8 cellular contexts compared by ENCODE assay signal in the genomic region with DNA sequence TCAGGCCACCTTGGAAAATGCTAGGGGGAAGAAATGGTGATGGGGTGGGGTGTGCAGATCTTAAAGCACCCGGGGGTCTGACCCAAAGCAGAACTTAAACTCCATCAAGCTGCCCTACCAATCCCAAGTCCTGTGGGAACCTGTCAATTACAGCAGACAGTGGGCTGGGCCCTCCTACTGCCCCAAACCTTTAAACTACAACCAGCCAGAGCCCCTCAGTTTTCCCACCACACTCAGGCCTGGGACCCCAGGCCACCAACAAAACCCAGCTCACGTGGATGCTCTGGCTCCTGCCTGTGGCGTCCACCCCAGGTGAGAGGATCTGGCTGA. TPM values are rescaled to one million over a fixed set of nuclear protein-coding genes. Genes with fewer than 3 reads are reported as not detected.
DNase-seq lines count a peak whose midpoint lies in the region; ATAC-seq and TF ChIP-seq lines count a peak whose summit lies in the region.

No MANE protein-coding gene starts in this region.

- H3K4ac ChIP-seq in trophoblast cell (ENCODE audit: low read depth, low read length): peak overlapping the region; percentile 42

- H3K27ac Mint-ChIP-seq in CD8-positive, alpha-beta memory T cell: peak overlapping the region; percentile 67 to 96 (median 90)

- H4K12ac ChIP-seq in trophoblast cell (ENCODE audit: low read depth, low read length): no peak overlapping the region

- no TSS peak for BruUV-seq in Panc1 (replicated peaks; lab: Mats Ljungman, UMichigan)

- no peak overlapping the region for H3K4me3 ChIP-seq in CD8-positive, alpha-beta memory T cell (ENCODE audit: low read length)
- H3K4me3 ChIP-seq in Panc1 (ENCODE audit: low read depth in 2 of 2, low read length in 2 of 2) (peak overlapping the region; percentile 54 to 65), esophagus (ENCODE audit: low read depth in 1 of 2, low read length in 2 of 2) (no peak overlapping the region), trophoblast cell (ENCODE audit: low read depth, low read length) (no peak overlapping the region), HAP-1 (no peak overlapping the region)

- peak overlapping the region; percentile 38 for H3K18ac ChIP-seq in trophoblast cell (ENCODE audit: low read length)

- no peak overlapping the region for H3K23ac ChIP-seq in trophoblast cell (ENCODE audit: low read length)

- H3K79me2 ChIP-seq in trophoblast cell (ENCODE audit: control insufficient read depth, insufficient read depth, low read length, poor library complexity): peaks cover 10% of the 10 kb centered on the region

- 59 to 69% methylated on average over 3 of the region's 3 CpGs for WGBS in esophagus, 2 donors
- no CpG with 5 or more reads among the region's 3 CpGs for WGBS in trophoblast cell (ENCODE audit: extremely low coverage, insufficient coverage, insufficient read length)

- H3K79me1 ChIP-seq in trophoblast cell (ENCODE audit: low read length): peaks cover 20% of the 10 kb centered on the region

- intact Hi-C loops in Panc1 (cut with micrococcal nuclease; ENCODE audit: unreplicated experiment): no loop called here

- peaks cover 17% of the 10 kb centered on the region for H3K4me1 ChIP-seq in CD8-positive, alpha-beta memory T cell (ENCODE audit: insufficient read depth, low read length)
- H3K4me1 ChIP-seq in Panc1 (ENCODE audit: control insufficient read depth, insufficient read depth, low read length): peaks cover 37% of the 10 kb centered on the region
- H3K4me1 ChIP-seq in esophagus (ENCODE audit: control insufficient read depth in 2 of 2, insufficient read depth in 2 of 2, low read length in 1 of 2): peaks cover 4 to 20% of the 10 kb centered on the region in 2 donors
- peaks cover 22 to 28% of the 10 kb centered on the region in 2 experiments for H3K4me1 ChIP-seq in trophoblast cell (ENCODE audit: control insufficient read depth in 1 of 2, insufficient read depth in 2 of 2, low read length in 2 of 2)
- peaks cover 20% of the 10 kb centered on the region for H3K4me1 ChIP-seq in HAP-1

- H3K27me3 ChIP-seq in CD8-positive, alpha-beta memory T cell (ENCODE audit: insufficient read depth, low read length, poor library complexity, severe bottlenecking): no peaks in the 10 kb centered on the region
- no peaks in the 10 kb centered on the region for H3K27me3 ChIP-seq in Panc1 (ENCODE audit: control insufficient read depth, insufficient read depth, low read length)
- no peaks in the 10 kb centered on the region for H3K27me3 ChIP-seq in esophagus (ENCODE audit: control insufficient read depth in 1 of 2, insufficient read depth in 2 of 2, low read length in 2 of 2)
- no peaks in the 10 kb centered on the region for H3K27me3 ChIP-seq in trophoblast cell (ENCODE audit: insufficient read depth, low read length)
- no peaks in the 10 kb centered on the region for H3K27me3 ChIP-seq in HAP-1 (ENCODE audit: low read depth)

- peak overlapping the region; percentile 48 for H4K91ac ChIP-seq in trophoblast cell (ENCODE audit: low read depth, low read length)

- TF ChIP-seq CTCF in Panc1 (IDR thresholded peaks at IDR 0.05): no peak

- H3K36me3 ChIP-seq in CD8-positive, alpha-beta memory T cell (ENCODE audit: insufficient read depth, low read length): no peaks in the 10 kb centered on the region
- H3K36me3 ChIP-seq in Panc1 (ENCODE audit: control insufficient read depth, insufficient read depth, low read length) (no peaks in the 10 kb centered on the region), esophagus (ENCODE audit: control insufficient read depth in 2 of 2, insufficient read depth in 2 of 2, low read length in 1 of 2) (no peaks in the 10 kb centered on the region), trophoblast cell (ENCODE audit: control insufficient read depth in 1 of 2, insufficient read depth in 2 of 2, low read length in 2 of 2) (no peaks in the 10 kb centered on the region), HAP-1 (replicated peaks) (no peaks in the 10 kb centered on the region)

- peak overlapping the region; percentile 11 for H2BK5ac ChIP-seq in trophoblast cell (ENCODE audit: low read depth, low read length, poor library complexity)

- peak overlapping the region; percentile 57 for H3K27ac ChIP-seq in CD8-positive, alpha-beta memory T cell (ENCODE audit: low read depth, low read length)
- peak overlapping the region; percentile 83 for H3K27ac ChIP-seq in Panc1 (ENCODE audit: low read length)
- peak overlapping the region; percentile 98 to 99 for H3K27ac ChIP-seq in esophagus (ENCODE audit: low read depth in 2 of 2, low read length in 1 of 2)
- peak overlapping the region; percentile 23 for H3K27ac ChIP-seq in trophoblast cell (ENCODE audit: low read depth, low read length)

- ATAC-seq in Panc1 (no peak), HG02642 (IDR thresholded peaks at IDR 0.05; ENCODE audit: poor library complexity, unreplicated experiment) (no peak)

- POLR2A ChIA-PET in CD8-positive, alpha-beta memory T cell (lab: Charles Lee): interaction anchor here (0.9 to 2.7 kb wide), 4 partner anchors 8 to 37 kb away, joined by 3 to 14 read pairs (median 8); no protein-coding TSS in a partner anchor
- POLR2A ChIA-PET in Panc1 (lab: Charles Lee): interaction anchor here (0.5 to 0.6 kb wide), 3 partner anchors 18 to 81 kb away, joined by 3 read pairs; no protein-coding TSS in a partner anchor

- H3K4me1 Mint-ChIP-seq in CD8-positive, alpha-beta memory T cell: peaks cover 23 to 38% (median 26%) of the 10 kb centered on the region in 3 donors

- peak overlapping the region; percentile 1 for H2AK5ac ChIP-seq in trophoblast cell (ENCODE audit: low read length)

- H3K27me3 Mint-ChIP-seq in CD8-positive, alpha-beta memory T cell: peaks cover 0 to 4% of the 10 kb centered on the region in 2 donors

- H4K8ac ChIP-seq in trophoblast cell (ENCODE audit: low read depth, low read length): no peak overlapping the region

- H2BK120ac ChIP-seq in trophoblast cell (ENCODE audit: insufficient read depth, low read length, poor library complexity): no peak overlapping the region

- H2BK12ac ChIP-seq in trophoblast cell (ENCODE audit: low read length): peak overlapping the region; percentile 51

- in situ Hi-C loops in Panc1 (cut with HindIII; ENCODE audit: low pct_unique_long_range_greater_than_20kb, low sequenced_read_pairs): no loop called here
- in situ Hi-C loops in HAP-1 (cut with MboI; ENCODE audit: low sequenced_read_pairs): no loop called here

- H3K4me2 ChIP-seq in trophoblast cell (ENCODE audit: low read length): no peak overlapping the region

- no peak for DNase-seq in CD8-positive, alpha-beta memory T cell
- DNase-seq in Panc1 (ENCODE audit: low read depth, low spot score) (no peak), trophoblast cell (no peak), HAP-1 (ENCODE audit: low spot score in 2 of 2) (no peak), NCI-H128 (lab: John Stamatoyannopoulos, UW; ENCODE audit: unreplicated experiment) (no peak), SHP77 (lab: John Stamatoyannopoulos, UW) (no peak)

- H3K9ac ChIP-seq in trophoblast cell (ENCODE audit: low read length): no peak overlapping the region

- CTCF ChIA-PET in CD8-positive, alpha-beta memory T cell (lab: Charles Lee): interaction anchor here (1.4 to 9.7 kb wide), 7 partner anchors 9 to 60 kb away, joined by 3 to 211 read pairs (median 7); no protein-coding TSS in a partner anchor
- CTCF ChIA-PET in Panc1 (lab: Charles Lee): interaction anchor here (1.0 to 5.6 kb wide), 2 partner anchors 29 to 42 kb away, joined by 3 to 97 read pairs; no protein-coding TSS in a partner anchor

- peak overlapping the region; percentile 34 to 93 (median 88) for H3K4me3 Mint-ChIP-seq in CD8-positive, alpha-beta memory T cell

- peaks cover 0 to 2% (median 0%) of the 10 kb centered on the region in 3 donors for H3K36me3 Mint-ChIP-seq in CD8-positive, alpha-beta memory T cell

- no peaks in the 10 kb centered on the region for H3K9me3 Mint-ChIP-seq in CD8-positive, alpha-beta memory T cell

- H2AFZ ChIP-seq in trophoblast cell (ENCODE audit: insufficient read depth, low read length, poor library complexity): no peak overlapping the region

- no peaks in the 10 kb centered on the region for H3K9me3 ChIP-seq in CD8-positive, alpha-beta memory T cell (ENCODE audit: low read length)
- no peaks in the 10 kb centered on the region for H3K9me3 ChIP-seq in Panc1 (ENCODE audit: control insufficient read depth, insufficient read depth, low read depth, low read length)
- H3K9me3 ChIP-seq in esophagus (ENCODE audit: control insufficient read depth in 2 of 2, insufficient read depth in 1 of 2, low read depth in 1 of 2, low read length in 1 of 2): no peaks in the 10 kb centered on the region
- no peaks in the 10 kb centered on the region for H3K9me3 ChIP-seq in trophoblast cell (ENCODE audit: insufficient read depth, low read depth, low read length)
- H3K9me3 ChIP-seq in HAP-1: no peaks in the 10 kb centered on the region

- peak overlapping the region; percentile 19 for H3K14ac ChIP-seq in trophoblast cell (ENCODE audit: low read length)

RNA-seq across cellular contexts. Expression of a gene that starts 2.7 kb away (rescaled TPM):
- 10 to 100 TPM; 34.0 to 39.7 TPM for total RNA-seq in CD8-positive, alpha-beta memory T cell
- polyA plus RNA-seq in CD8-positive, alpha-beta memory T cell: 39.7 TPM
- 108 TPM for total RNA-seq in Panc1 (2021; ENCODE audit: unreplicated experiment)
- 94.4 TPM for polyA plus RNA-seq in Panc1 (2012; ENCODE audit: insufficient read length)
- 10 to 100 TPM; 39.1 to 86.4 TPM for polyA plus RNA-seq in esophagus
- 15.5 and 16.9 TPM in 2 replicates for polyA plus RNA-seq in trophoblast cell (2013)

Comparison
In these comparisons a context has a peak if more than half of its experiments do, and no peak if none do; other contexts are left out.
1. H3K27ac ChIP-seq: peak in every context shown above with its lines; median percentile 98 in esophagus; 83 in Panc1; 57 in CD8-positive, alpha-beta memory T cell; 23 in trophoblast cell.
2. H3K4me3 ChIP-seq: peak in Panc1 (2 of 2); none in CD8-positive, alpha-beta memory T cell (single experiment), esophagus (0 of 2), trophoblast cell (single experiment) and HAP-1 (single experiment).